ENCODE assay signal across 8 cellular contexts in the genomic region with DNA sequence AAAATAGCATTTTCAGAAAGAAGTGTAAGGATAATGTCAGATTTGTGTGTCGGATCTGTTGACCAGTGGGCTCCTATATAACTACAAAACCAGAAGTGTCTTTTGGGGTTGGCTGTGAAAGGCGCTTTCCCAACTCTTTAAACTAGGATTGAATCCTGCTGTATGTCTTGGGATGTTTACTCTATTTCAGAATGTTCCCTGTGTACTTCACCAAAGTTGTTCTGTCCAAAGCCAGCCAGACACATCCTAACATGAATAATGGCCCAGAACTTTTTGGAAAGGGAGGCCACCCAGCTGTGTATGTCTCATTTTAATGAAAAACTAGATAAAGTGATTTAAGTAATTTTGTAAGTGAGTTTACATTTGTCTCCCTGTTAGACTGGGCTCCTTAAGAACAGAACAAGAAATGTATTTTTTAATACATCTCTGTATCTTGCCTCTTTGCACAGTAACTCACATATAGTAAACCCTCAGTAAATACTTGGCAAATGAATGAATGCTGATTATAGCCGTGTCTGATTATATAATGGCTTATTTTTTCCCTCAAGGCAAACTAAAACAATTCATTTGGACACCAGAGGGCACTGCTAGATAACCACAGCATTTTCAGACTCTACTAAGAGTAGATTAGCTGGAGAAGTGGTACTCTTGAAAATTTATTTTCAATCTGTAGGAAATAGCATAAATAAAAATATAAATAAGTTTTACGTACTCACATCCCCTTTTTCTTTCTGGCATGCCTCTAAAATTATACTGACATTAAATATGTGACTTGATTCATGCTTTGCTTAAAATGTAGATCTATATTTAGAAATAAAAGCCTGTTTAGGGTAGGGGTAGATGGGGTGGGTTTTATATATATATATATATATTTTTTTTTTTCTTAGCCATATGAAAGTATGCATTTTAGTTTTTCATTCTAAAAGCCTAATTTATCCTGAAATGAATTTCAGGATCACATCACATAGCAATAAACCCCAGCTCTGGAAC. TPM values are rescaled to one million over a fixed set of nuclear protein-coding genes. Genes with fewer than 3 reads are reported as not detected.
DNase-seq lines count a peak whose midpoint lies in the region; ATAC-seq and TF ChIP-seq lines count a peak whose summit lies in the region.

No MANE protein-coding gene starts in this region.

- intact Hi-C loops in activated naive CD4-positive, alpha-beta T cell treated with anti-CD3 and anti-CD28 coated beads for 36 hours (cut with micrococcal nuclease): loop anchor here (1.0 to 10.0 kb wide), 6 partner anchors 87 to 907 kb away; no protein-coding TSS in a partner anchor

- no peak overlapping the region for H3K27ac ChIP-seq in OCI-LY1 (ENCODE audit: low read depth, low read length, poor library complexity, severe bottlenecking)

- ATAC-seq in HG03045 (IDR thresholded peaks at IDR 0.05; ENCODE audit: unreplicated experiment): no peak

- in situ Hi-C loops in KBM-7 (cut with MboI; ENCODE audit: low pct_unique_long_range_greater_than_20kb, low sequenced_read_pairs): loop anchor here (25.0 kb wide), 2 partner anchors 137 to 587 kb away; no protein-coding TSS in a partner anchor

- no peak overlapping the region for H3K4me3 Mint-ChIP-seq in activated naive CD4-positive, alpha-beta T cell treated with anti-CD3 and anti-CD28 coated beads for 36 hours

- no peak overlapping the region for H3K9ac ChIP-seq in OCI-LY1 (ENCODE audit: low read length)

- no peaks in the 10 kb centered on the region for H3K4me1 ChIP-seq in OCI-LY1 (ENCODE audit: insufficient read depth, low read length, severe bottlenecking)

- CTCF ChIA-PET in activated naive CD4-positive, alpha-beta T cell treated with anti-CD3 and anti-CD28 coated beads for 36 hours (lab: Charles Lee): interaction anchor here (0.6 to 1.3 kb wide), 5 partner anchors 20 to 1826 kb away, joined by 3 read pairs; no protein-coding TSS in a partner anchor

- no peak overlapping the region for H3K27ac Mint-ChIP-seq in activated naive CD4-positive, alpha-beta T cell treated with anti-CD3 and anti-CD28 coated beads for 36 hours

- H3K9me2 ChIP-seq in OCI-LY1 (ENCODE audit: low read depth, low read length): no peaks in the 10 kb centered on the region

- H3K79me2 ChIP-seq in OCI-LY1 (ENCODE audit: insufficient read depth, low read length): no peaks in the 10 kb centered on the region

- no peak overlapping the region for H3K4me2 ChIP-seq in OCI-LY1 (ENCODE audit: low read length)

- peak; percentile 27 for DNase-seq in activated naive CD4-positive, alpha-beta T cell treated with anti-CD3 and anti-CD28 coated beads for 36 hours
- no peak for DNase-seq in activated naive CD4-positive, alpha-beta T cell (lab: John Stamatoyannopoulos, UW)
- peak; percentile 81 for DNase-seq in KBM-7
- peak; percentile 80 for DNase-seq in dermis blood vessel endothelial cell
- peak; percentile 66 to 85 for DNase-seq in lung microvascular endothelial cell (ENCODE audit: low read depth in 2 of 2)
- no peak for DNase-seq in effector CD8-positive, alpha-beta T cell (lab: John Stamatoyannopoulos, UW)

- peaks cover 15% of the 10 kb centered on the region for H3K4me1 Mint-ChIP-seq in activated naive CD4-positive, alpha-beta T cell treated with anti-CD3 and anti-CD28 coated beads for 36 hours (ENCODE audit: low read depth)

- H3K27me3 Mint-ChIP-seq in activated naive CD4-positive, alpha-beta T cell treated with anti-CD3 and anti-CD28 coated beads for 36 hours (ENCODE audit: low read depth): no peaks in the 10 kb centered on the region

- no peaks in the 10 kb centered on the region for H3K9me3 Mint-ChIP-seq in activated naive CD4-positive, alpha-beta T cell treated with anti-CD3 and anti-CD28 coated beads for 36 hours

- peak; percentile 64 for TF ChIP-seq CTCF in OCI-LY1 (IDR thresholded peaks at IDR 0.05; ENCODE audit: low read length)

- peaks cover 13% of the 10 kb centered on the region for H3K36me3 Mint-ChIP-seq in activated naive CD4-positive, alpha-beta T cell treated with anti-CD3 and anti-CD28 coated beads for 36 hours (ENCODE audit: low read depth)

- H3K36me3 ChIP-seq in OCI-LY1 (ENCODE audit: insufficient read depth, low read length): no peaks in the 10 kb centered on the region

- no peaks in the 10 kb centered on the region for H4K20me1 ChIP-seq in OCI-LY1 (ENCODE audit: insufficient read depth, low read length)

- no peak overlapping the region for H3K4me3 ChIP-seq in OCI-LY1 (ENCODE audit: low read depth, low read length, poor library complexity, severe bottlenecking)

- no peaks in the 10 kb centered on the region for H3F3A ChIP-seq in OCI-LY1 (ENCODE audit: insufficient read depth, low read length)

- no peaks in the 10 kb centered on the region for H3K27me3 ChIP-seq in OCI-LY1 (ENCODE audit: insufficient read depth, low read length)

- no peak overlapping the region for H2AFZ ChIP-seq in OCI-LY1 (ENCODE audit: low read length)

- H3K9me3 ChIP-seq in OCI-LY1 (ENCODE audit: low read length): no peaks in the 10 kb centered on the region

RNA-seq across cellular contexts. Expression of a gene that starts 23.8 kb away (rescaled TPM):
- total RNA-seq in activated naive CD4-positive, alpha-beta T cell treated with anti-CD3 and anti-CD28 coated beads for 36 hours: 10 to 100 TPM; 52.6 to 57.6 TPM
- total RNA-seq in dermis blood vessel endothelial cell (24.5 and 30.1 TPM in 2 replicates), lung microvascular endothelial cell (17.7 and 18.1 TPM in 2 replicates)

RNA-seq across cellular contexts. Expression of a gene that starts 37.8 kb away (rescaled TPM):
- 1 to 10 TPM; 1.2 to 1.4 TPM for total RNA-seq in activated naive CD4-positive, alpha-beta T cell treated with anti-CD3 and anti-CD28 coated beads for 36 hours
- 0.14 TPM in 1 of 2 replicates, not detected in the other for total RNA-seq in dermis blood vessel endothelial cell
- under 0.01 TPM in 2 replicates for total RNA-seq in lung microvascular endothelial cell

Comparison
In these comparisons a context has a peak if more than half of its experiments do, and no peak if none do; other contexts are left out.
1. DNase-seq: peak in activated naive CD4-positive, alpha-beta T cell treated with anti-CD3 and anti-CD28 coated beads for 36 hours (single experiment), KBM-7 (single experiment), dermis blood vessel endothelial cell (single experiment) and lung microvascular endothelial cell (2 of 2); none in activated naive CD4-positive, alpha-beta T cell (0 of 4) and effector CD8-positive, alpha-beta T cell (single experiment).